Comparison of ENCODE assay signal across 8 cellular contexts in genomic region chr11:118912742-118913410, GRCh38. TPM values are rescaled to one million over a fixed set of nuclear protein-coding genes. Genes with fewer than 3 reads are reported as not detected.
A peak's percentile ranks its signal among the peaks of the same experiment; 100 is the strongest.
DNase-seq lines count a peak whose midpoint lies in the region; ATAC-seq and TF ChIP-seq lines count a peak whose summit lies in the region.

No MANE protein-coding gene starts in this region.

- H3K27ac Mint-ChIP-seq in activated T-cell treated with anti-CD3 and anti-CD28 coated beads, Interleukin-2, amount 50 U/mL, for 72 hours, result peak overlapping the region; percentile 87
- peak overlapping the region; percentile 99 for H3K27ac Mint-ChIP-seq in activated naive CD8-positive, alpha-beta T cell

- no peak for TF ChIP-seq EP300 in transverse colon (IDR thresholded peaks at IDR 0.05; ENCODE audit: low read depth)

- H3K4me1 Mint-ChIP-seq in activated T-cell treated with anti-CD3 and anti-CD28 coated beads, Interleukin-2, amount 50 U/mL, for 72 hours (ENCODE audit: low read depth), result peaks cover 81% of the 10 kb centered on the region
- peaks cover 80% of the 10 kb centered on the region for H3K4me1 Mint-ChIP-seq in activated naive CD8-positive, alpha-beta T cell (ENCODE audit: low read depth)

- peak overlapping the region; percentile 73 to 84 for H3K4me3 Mint-ChIP-seq in activated T-cell treated with anti-CD3 and anti-CD28 coated beads, Interleukin-2, amount 50 U/mL, for 72 hours
- H3K4me3 Mint-ChIP-seq in activated naive CD8-positive, alpha-beta T cell, result peak overlapping the region; percentile 84

- intact Hi-C loops in transverse colon (cut with DNase I; ENCODE audit: low total_unique reads), result no loop called here

- no peaks in the 10 kb centered on the region for H3K36me3 ChIP-seq in transverse colon

- no peaks in the 10 kb centered on the region for H3K36me3 Mint-ChIP-seq in activated T-cell treated with anti-CD3 and anti-CD28 coated beads, Interleukin-2, amount 50 U/mL, for 72 hours (ENCODE audit: insufficient read depth in 2 of 2)
- H3K36me3 Mint-ChIP-seq in activated naive CD8-positive, alpha-beta T cell, result no peaks in the 10 kb centered on the region

- no peak for TF ChIP-seq POLR2A in transverse colon (IDR thresholded peaks at IDR 0.05)

- no peak for DNase-seq in activated T-cell treated with anti-CD3 and anti-CD28 coated beads, Interleukin-2, amount 50 U/mL, for 72 hours
- DNase-seq in activated T-cell treated with anti-CD3 and anti-CD28 coated beads, Interleukin-2, amount 50 U/mL, for 48 hours, result no peak
- DNase-seq in left kidney (ENCODE audit: low read depth, low spot score) (peak; percentile 12), transverse colon (peak; percentile 62), NCI-H146 (lab: John Stamatoyannopoulos, UW) (no peak)
- no peak for DNase-seq in stimulated activated CD4-positive, alpha-beta T cell treated with anti-CD3 and anti-CD28 coated beads, Interleukin-4, amount 100 ng/mL, for 4 hours

- TF ChIP-seq CTCF in transverse colon (IDR thresholded peaks at IDR 0.05), result no peak

- no peaks in the 10 kb centered on the region for H3K9me3 Mint-ChIP-seq in activated T-cell treated with anti-CD3 and anti-CD28 coated beads, Interleukin-2, amount 50 U/mL, for 72 hours
- H3K9me3 Mint-ChIP-seq in activated naive CD8-positive, alpha-beta T cell (ENCODE audit: low read depth), result no peaks in the 10 kb centered on the region

- in situ Hi-C loops in transverse colon (cut with MboI; ENCODE audit: low pct_ligation_motif_present in 1 of 4, low pct_unique_long_range_greater_than_20kb in 1 of 4, low sequenced_read_pairs in 3 of 4), result no loop called here

- H3K27me3 Mint-ChIP-seq in activated T-cell treated with anti-CD3 and anti-CD28 coated beads, Interleukin-2, amount 50 U/mL, for 72 hours (ENCODE audit: low read depth), result no peaks in the 10 kb centered on the region
- no peaks in the 10 kb centered on the region for H3K27me3 Mint-ChIP-seq in activated naive CD8-positive, alpha-beta T cell

- peaks cover 73 to 97% (median 93%) of the 10 kb centered on the region in 4 donors for H3K4me1 ChIP-seq in transverse colon

- H3K4me3 ChIP-seq in transverse colon, result peak overlapping the region in 1 of 4 donors; percentile 0

- H3K9me3 ChIP-seq in transverse colon, result no peaks in the 10 kb centered on the region

- WGBS in transverse colon (ENCODE audit: low coverage in 1 of 2), 2 donors, result 44% methylated on average over 12 of the region's 12 CpGs; no CpG with 5 or more reads in 1 of the 2 donors

- H3K27me3 ChIP-seq in transverse colon, result no peaks in the 10 kb centered on the region

- peak overlapping the region; percentile 98 to 100 (median 100) for H3K27ac ChIP-seq in transverse colon

- ATAC-seq in activated T-cell treated with anti-CD3 and anti-CD28 coated beads, Interleukin-2, amount 50 U/mL, for 72 hours (replicated peaks in 1 of 2), result peak in 1 of 2 donors; percentile 3
- ATAC-seq in HG02678 (IDR thresholded peaks at IDR 0.05; ENCODE audit: unreplicated experiment), result no peak

RNA-seq across cellular contexts. Expression of gene BCL9L, which starts 12.8 kb away (rescaled TPM):
- 10 to 100 TPM; 33.5 to 34.5 TPM for total RNA-seq in activated T-cell treated with anti-CD3 and anti-CD28 coated beads, Interleukin-2, amount 50 U/mL, for 72 hours
- total RNA-seq in transverse colon, result 10 to 100 TPM; 15.9 to 23.9 (median 18.5) TPM

RNA-seq across cellular contexts. Expression of gene CXCR5, which starts 29.2 kb away (rescaled TPM):
- total RNA-seq in activated T-cell treated with anti-CD3 and anti-CD28 coated beads, Interleukin-2, amount 50 U/mL, for 72 hours, result 10 to 100 TPM; 16.9 to 20.3 TPM
- total RNA-seq in transverse colon, result 1 to 10 TPM in 2 of 4 donors, not detected in 2; 2.5 to 4.1 TPM

RNA-seq across cellular contexts. Expression of gene UPK2, which starts 43.2 kb away (rescaled TPM):
- 1 to 10 TPM in 1 of 2 donors, under 1 TPM in 1; 0.53 to 1.2 TPM for total RNA-seq in activated T-cell treated with anti-CD3 and anti-CD28 coated beads, Interleukin-2, amount 50 U/mL, for 72 hours
- not detected for total RNA-seq in transverse colon

RNA-seq across cellular contexts. Expression of gene FOXR1, which starts 58.7 kb away (rescaled TPM):
- total RNA-seq in activated T-cell treated with anti-CD3 and anti-CD28 coated beads, Interleukin-2, amount 50 U/mL, for 72 hours, result not detected
- total RNA-seq in transverse colon, result not detected

Comparison
In these comparisons a context has a peak if more than half of its experiments do, and no peak if none do; other contexts are left out.
1. DNase-seq: peak in left kidney (single experiment) and transverse colon (single experiment); none in activated T-cell treated with anti-CD3 and anti-CD28 coated beads, Interleukin-2, amount 50 U/mL, for 72 hours (0 of 2), activated T-cell treated with anti-CD3 and anti-CD28 coated beads, Interleukin-2, amount 50 U/mL, for 48 hours (0 of 2), stimulated activated CD4-positive, alpha-beta T cell treated with anti-CD3 and anti-CD28 coated beads, Interleukin-4, amount 100 ng/mL, for 4 hours (0 of 2) and NCI-H146 (single experiment).